9 cellular contexts compared by ENCODE assay signal in genomic region chr5:42811591-42812392, GRCh38. TPM values are rescaled to one million over a fixed set of nuclear protein-coding genes. Genes with fewer than 3 reads are reported as not detected.
DNase-seq lines count a peak whose midpoint lies in the region; ATAC-seq lines count a peak whose summit lies in the region.
"Had no signal": no experiment of that assay in that cellular context is flagged by ENCODE, and none has a peak within 500 bp of the region (broad histone marks: within the 10 kb centered on the region; RNA-seq: fewer than 3 reads in every experiment).

Gene SELENOP, minus strand, starts transcription at chr5:42811892. Its CDS starts 3,539 bp downstream, at chr5:42808353.

- no peak within 1 kb of the TSS for H3K9ac ChIP-seq in neuronal stem cell (ENCODE audit: low read depth, low read length, poor library complexity)

- ATAC-seq in GM21786 (IDR thresholded peaks at IDR 0.05; ENCODE audit: unreplicated experiment) (peak; percentile 62), GM18858 (IDR thresholded peaks at IDR 0.05; ENCODE audit: unreplicated experiment) (no peak), GM21447 (IDR thresholded peaks at IDR 0.05; ENCODE audit: unreplicated experiment) (no peak)
- ATAC-seq in activated CD4-positive, CD25-positive, alpha-beta regulatory T cell treated with anti-CD3 and anti-CD28 coated beads, Interleukin-2, amount 50 U/mL, for 24 hours = no peak
- no peak for ATAC-seq in activated CD8-positive, alpha-beta T cell treated with anti-CD3 and anti-CD28 coated beads, Interleukin-2, amount 10 ng/mL, durations not matched to agents 7 days and 5 days

- H3K27me3 Mint-ChIP-seq in activated CD8-positive, alpha-beta T cell treated with anti-CD3 and anti-CD28 coated beads, Interleukin-2, amount 10 ng/mL, durations not matched to agents 7 days and 5 days (ENCODE audit: low read depth) = no peaks in the 10 kb centered on the region

- no peak within 1 kb of the TSS for H3K4ac ChIP-seq in neuronal stem cell (ENCODE audit: low read length)

- H2BK120ac ChIP-seq in neuronal stem cell (ENCODE audit: low read depth, low read length) = no peak within 1 kb of the TSS

- no peaks in the 10 kb centered on the region for H3K36me3 Mint-ChIP-seq in activated CD8-positive, alpha-beta T cell treated with anti-CD3 and anti-CD28 coated beads, Interleukin-2, amount 10 ng/mL, durations not matched to agents 7 days and 5 days (ENCODE audit: low read depth)

- no peak within 1 kb of the TSS for H2BK12ac ChIP-seq in neuronal stem cell (ENCODE audit: low read length)

- H4K8ac ChIP-seq in neuronal stem cell (ENCODE audit: low read depth, low read length) = no peak within 1 kb of the TSS

- no peak within 1 kb of the TSS for H3K18ac ChIP-seq in neuronal stem cell (ENCODE audit: low read length)

- no peaks in the 10 kb centered on the region for H3K9me3 ChIP-seq in neuronal stem cell (replicated peaks in 1 of 2; ENCODE audit: control insufficient read depth in 2 of 2, insufficient read depth in 1 of 2, low read depth in 1 of 2, low read length in 2 of 2)

- DNase-seq in SK-MEL-5 (ENCODE audit: low read depth, low spot score) (peak; percentile 48), foreskin melanocyte (peak; percentile 15), neuronal stem cell (ENCODE audit: low spot score) (peak; percentile 33)
- DNase-seq in activated CD8-positive, alpha-beta T cell treated with anti-CD3 and anti-CD28 coated beads, Interleukin-2, amount 10 ng/mL, durations not matched to agents 7 days and 5 days = no peak

- H3K9me3 Mint-ChIP-seq in activated CD8-positive, alpha-beta T cell treated with anti-CD3 and anti-CD28 coated beads, Interleukin-2, amount 10 ng/mL, durations not matched to agents 7 days and 5 days (ENCODE audit: insufficient read depth) = no peaks in the 10 kb centered on the region

- no peaks in the 10 kb centered on the region for H3K27me3 ChIP-seq in neuronal stem cell (ENCODE audit: control insufficient read depth in 3 of 3, insufficient read depth in 3 of 3, low read depth in 1 of 3, low read length in 3 of 3)

- H3K4me3 ChIP-seq in neuronal stem cell (ENCODE audit: low read length in 2 of 2) = no peak within 1 kb of the TSS

- in situ Hi-C loops in SK-MEL-5 (cut with HindIII; ENCODE audit: low pct_unique_long_range_greater_than_20kb, low sequenced_read_pairs) = no loop called here

- H2BK5ac ChIP-seq in neuronal stem cell (ENCODE audit: low read length) = no peak within 1 kb of the TSS

- H3K27ac ChIP-seq in neuronal stem cell (replicated peaks; ENCODE audit: low read length) = no peak within 1 kb of the TSS
- H3K27ac ChIP-seq: HL-60 had no signal

- POLR2A ChIA-PET in activated CD8-positive, alpha-beta T cell treated with anti-CD3 and anti-CD28 coated beads, Interleukin-2, amount 10 ng/mL, durations not matched to agents 7 days and 5 days (lab: Charles Lee) = no interaction called here

- peak within 1 kb of the TSS; percentile 67 for H2AFZ ChIP-seq in neuronal stem cell (ENCODE audit: low read length)

- no peak within 1 kb of the TSS for H4K91ac ChIP-seq in neuronal stem cell (ENCODE audit: low read depth, low read length, poor library complexity)

- CTCF ChIA-PET in activated CD8-positive, alpha-beta T cell treated with anti-CD3 and anti-CD28 coated beads, Interleukin-2, amount 10 ng/mL, durations not matched to agents 7 days and 5 days (lab: Charles Lee) = no interaction called here

- H3K27ac Mint-ChIP-seq in activated CD8-positive, alpha-beta T cell treated with anti-CD3 and anti-CD28 coated beads, Interleukin-2, amount 10 ng/mL, durations not matched to agents 7 days and 5 days = no peak within 1 kb of the TSS

- H3K23ac ChIP-seq in neuronal stem cell (ENCODE audit: low read depth, low read length, poor library complexity) = no peak within 1 kb of the TSS

- no peaks in the 10 kb centered on the region for H3K4me1 Mint-ChIP-seq in activated CD8-positive, alpha-beta T cell treated with anti-CD3 and anti-CD28 coated beads, Interleukin-2, amount 10 ng/mL, durations not matched to agents 7 days and 5 days (ENCODE audit: low read depth)

- no peak within 1 kb of the TSS for H3K14ac ChIP-seq in neuronal stem cell (ENCODE audit: low read length)

- WGBS in neuronal stem cell (ENCODE audit: extremely low coverage in 2 of 2, insufficient read length in 2 of 2, insufficient replicate concordance in 1 of 2), 2 donors = no CpG with 5 or more reads among the region's 6 CpGs

- no peak within 1 kb of the TSS for H2BK15ac ChIP-seq in neuronal stem cell (ENCODE audit: low read length)

- H3K36me3 ChIP-seq in neuronal stem cell (replicated peaks in 1 of 2; ENCODE audit: control insufficient read depth in 2 of 2, insufficient read depth in 2 of 2, low read length in 2 of 2) = no peaks in the 10 kb centered on the region

- no peak within 1 kb of the TSS for H2AK5ac ChIP-seq in neuronal stem cell (ENCODE audit: low read depth, low read length)

- no peak within 1 kb of the TSS for H3K4me2 ChIP-seq in neuronal stem cell (ENCODE audit: insufficient read depth, low read length, poor library complexity, severe bottlenecking)

- no peak within 1 kb of the TSS for H3K4me3 Mint-ChIP-seq in activated CD8-positive, alpha-beta T cell treated with anti-CD3 and anti-CD28 coated beads, Interleukin-2, amount 10 ng/mL, durations not matched to agents 7 days and 5 days

- no peaks in the 10 kb centered on the region for H3K79me1 ChIP-seq in neuronal stem cell (ENCODE audit: low read depth, low read length)

- peaks cover 3 to 5% of the 10 kb centered on the region in 2 donors for H3K4me1 ChIP-seq in neuronal stem cell (ENCODE audit: control insufficient read depth in 2 of 2, insufficient read depth in 1 of 2, low read depth in 1 of 2, low read length in 2 of 2)

RNA-seq across cellular contexts. Expression of gene SELENOP, which starts in this region (rescaled TPM):
- total RNA-seq in SK-MEL-5 (2014; rRNA removed; shearing (Covaris generic)) = 5.3 and 7.2 TPM in 2 replicates
- 3.4 and 5.4 TPM in 2 replicates for polyA plus RNA-seq in SK-MEL-5 (2015; cell fraction: cytosol; rRNA removed)
- 1.3 and 1.9 TPM in 2 replicates for polyA plus RNA-seq in SK-MEL-5 (2015; cell fraction: nucleus; rRNA removed)
- 3.8 TPM for polyA plus RNA-seq in neuronal stem cell (2013, experiment 1 of 2)
- 4.1 TPM for polyA plus RNA-seq in neuronal stem cell (2013, experiment 2 of 2)
- under 1 TPM in 1 of 2 experiments, not detected in 1; 0.55 TPM for total RNA-seq in activated CD8-positive, alpha-beta T cell treated with anti-CD3 and anti-CD28 coated beads, Interleukin-2, amount 10 ng/mL, durations not matched to agents 7 days and 5 days
